In the genomic region with DNA sequence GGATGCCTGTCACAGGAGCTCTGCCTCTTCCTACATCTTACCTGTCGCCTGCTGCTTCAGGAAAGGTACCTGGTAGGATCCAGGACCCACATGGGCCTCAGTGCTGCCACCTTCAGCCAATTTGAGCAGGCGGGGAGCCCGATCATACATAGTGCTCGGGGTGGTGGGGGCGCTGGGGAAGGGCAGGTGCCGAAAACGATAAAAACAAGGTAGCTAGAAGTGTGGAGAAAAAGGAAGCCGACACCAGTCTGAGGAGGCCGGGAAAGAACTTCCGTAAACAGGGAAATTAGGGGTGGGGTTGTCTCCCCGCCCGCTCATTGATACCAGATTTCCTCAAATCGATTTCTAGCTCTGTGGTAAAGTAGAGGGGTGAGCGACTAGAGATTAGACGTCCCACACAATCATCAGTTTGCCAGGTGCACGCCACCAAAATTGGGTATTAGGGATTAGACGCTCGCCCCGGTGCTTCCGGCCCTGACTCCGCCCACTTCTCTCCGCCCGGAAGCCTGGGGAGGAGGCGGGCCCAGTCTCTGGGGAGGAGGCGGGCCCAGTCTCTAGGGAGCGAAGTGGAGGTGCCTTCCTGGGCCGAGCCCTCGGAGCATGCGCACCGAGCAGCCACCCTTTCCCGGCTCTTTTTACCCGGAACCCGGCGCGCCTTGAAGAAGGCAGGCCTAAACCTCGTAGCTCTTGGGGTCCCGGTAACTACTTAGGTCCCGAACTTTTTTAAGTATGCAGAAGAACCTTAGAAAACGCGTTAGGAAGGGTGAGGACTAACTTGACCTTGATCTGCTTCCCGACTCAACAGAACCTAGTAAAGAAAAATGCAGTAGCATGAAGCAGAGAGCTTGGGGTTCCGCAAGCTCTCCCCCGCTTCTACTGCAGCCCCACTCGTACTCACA, we compare ENCODE assay signal across 8 cellular contexts. TPM values are rescaled to one million over a fixed set of nuclear protein-coding genes. Genes with fewer than 3 reads are reported as not detected.
DNase-seq lines count a peak whose midpoint lies in the region; ATAC-seq, FAIRE-seq and TF ChIP-seq lines count a peak whose summit lies in the region.

Gene STPG2 (minus strand): TSS at position 476 of the 899 bp plus-strand sequence.

- H3K9ac ChIP-seq in HUES64 (ENCODE audit: low read depth, low read length) (peak within 1 kb of the TSS; percentile 71), muscle layer of colon (ENCODE audit: low read length) (peak within 1 kb of the TSS; percentile 70)

- H3K4me2 ChIP-seq in OCI-LY7 (ENCODE audit: low read length): peak within 1 kb of the TSS; percentile 66

- H3K36me3 ChIP-seq in HUES64 (ENCODE audit: insufficient read depth, low read length): no peaks in the 10 kb centered on the region
- no peaks in the 10 kb centered on the region for H3K36me3 ChIP-seq in OCI-LY7 (ENCODE audit: insufficient read depth, low read length)
- H3K36me3 ChIP-seq in muscle layer of colon (ENCODE audit: insufficient read depth, low read length): no peaks in the 10 kb centered on the region

- TF ChIP-seq CTCF in D721Med (IDR thresholded peaks at IDR 0.05; ENCODE audit: insufficient read depth, missing control alignments) (no peak), OCI-LY7 (conservative IDR thresholded peaks at IDR 0.05; ENCODE audit: low read length) (peak; percentile 88)

- no peaks in the 10 kb centered on the region for H4K20me1 ChIP-seq in OCI-LY7 (ENCODE audit: insufficient read depth, low read length)

- H3K36me3 Mint-ChIP-seq in activated T-cell treated with anti-CD3 and anti-CD28 coated beads, Interleukin-2, amount 50 U/mL, for 4 hours (ENCODE audit: insufficient read depth): no peaks in the 10 kb centered on the region

- peak within 1 kb of the TSS; percentile 99 for H2AFZ ChIP-seq in OCI-LY7 (ENCODE audit: low read length)

- H3K27ac ChIP-seq in HUES64 (ENCODE audit: low read depth, low read length) (peak within 1 kb of the TSS; percentile 83; the same call in 1 of the 2 replicates), OCI-LY7 (ENCODE audit: low read depth, low read length, poor library complexity, severe bottlenecking) (peak within 1 kb of the TSS; percentile 90), muscle layer of colon (ENCODE audit: low read depth, low read length) (peak within 1 kb of the TSS; percentile 62)

- peak; percentile 98 for ATAC-seq in GM21447 (IDR thresholded peaks at IDR 0.05; ENCODE audit: unreplicated experiment)
- ATAC-seq in activated T-cell treated with anti-CD3 and anti-CD28 coated beads, Interleukin-2, amount 50 U/mL, for 4 hours: peak; percentile 100
- peak; percentile 100 for ATAC-seq in esophagus mucosa

- DNase-seq in D721Med (ENCODE audit: insufficient read length, low spot score): peak; percentile 33
- peak; percentile 97 for DNase-seq in OCI-LY7 (ENCODE audit: low spot score)
- peak; percentile 94 for DNase-seq in activated T-cell treated with anti-CD3 and anti-CD28 coated beads, Interleukin-2, amount 50 U/mL, for 4 hours
- peak; percentile 79 to 88 for DNase-seq in stimulated activated CD8-positive, alpha-beta memory T cell treated with anti-CD3 and anti-CD28 coated beads, Interleukin-7, amount 100 ng/mL, for 1 hour (ENCODE audit: low read depth in 2 of 2)

- no peaks in the 10 kb centered on the region for H3K9me3 Mint-ChIP-seq in activated T-cell treated with anti-CD3 and anti-CD28 coated beads, Interleukin-2, amount 50 U/mL, for 4 hours

- POLR2A ChIA-PET in OCI-LY7 (lab: Charles Lee): interaction anchor here (0.6 to 1.3 kb wide), 21 partner anchors 14 to 998 kb away, joined by 3 to 5 read pairs (median 3); partner anchors contain the start of gene METAP1

- H3K9me3 ChIP-seq in HUES64 (ENCODE audit: insufficient read depth, low read depth, low read length): no peaks in the 10 kb centered on the region
- H3K9me3 ChIP-seq in OCI-LY7 (ENCODE audit: low read length): no peaks in the 10 kb centered on the region
- H3K9me3 ChIP-seq in muscle layer of colon (ENCODE audit: low read length): no peaks in the 10 kb centered on the region

- WGBS in HUES64: 88% methylated on average over 44 of the region's 44 CpGs

- peaks cover 19% of the 10 kb centered on the region for H3K4me1 Mint-ChIP-seq in activated T-cell treated with anti-CD3 and anti-CD28 coated beads, Interleukin-2, amount 50 U/mL, for 4 hours (ENCODE audit: low read depth)

- peaks cover 6% of the 10 kb centered on the region; the same call in 1 of the 2 replicates for H3K4me1 ChIP-seq in HUES64 (ENCODE audit: insufficient read depth, low read length)
- peaks cover 17% of the 10 kb centered on the region for H3K4me1 ChIP-seq in OCI-LY7 (ENCODE audit: insufficient read depth, low read length, poor library complexity, severe bottlenecking)
- H3K4me1 ChIP-seq in muscle layer of colon (ENCODE audit: insufficient read depth, low read length): peaks cover 5% of the 10 kb centered on the region

- H3K27me3 ChIP-seq in HUES64 (ENCODE audit: insufficient read depth, low read length) (no peaks in the 10 kb centered on the region), muscle layer of colon (ENCODE audit: control insufficient read depth in 1 of 2, insufficient read depth in 2 of 2, low read length in 2 of 2) (no peaks in the 10 kb centered on the region)

- no peak for FAIRE-seq in D721Med (lab: Jason Lieb, UNC)

- intact Hi-C loops in OCI-LY7 (cut with micrococcal nuclease; ENCODE audit: unreplicated experiment): loop anchor here (1.0 to 10.0 kb wide), 8 partner anchors 118 to 1422 kb away; partner anchors contain the start of genes ADH5, EIF4E, RAP1GDS1 and TRMT10A

- no peaks in the 10 kb centered on the region for H3K27me3 Mint-ChIP-seq in activated T-cell treated with anti-CD3 and anti-CD28 coated beads, Interleukin-2, amount 50 U/mL, for 4 hours (ENCODE audit: low read depth)

- H3K4me3 ChIP-seq in HUES64 (ENCODE audit: low read length) (peak within 1 kb of the TSS; percentile 89), OCI-LY7 (ENCODE audit: low read depth, low read length, poor library complexity, severe bottlenecking) (peak within 1 kb of the TSS; percentile 72), muscle layer of colon (ENCODE audit: low read depth in 1 of 2, low read length in 2 of 2) (peak within 1 kb of the TSS; percentile 61 to 94)

- CTCF ChIA-PET in OCI-LY7 (lab: Charles Lee; ENCODE audit: unreplicated experiment): interaction anchor here (0.6 to 1.8 kb wide), 3 partner anchors 119 to 1260 kb away, joined by 3 to 8 read pairs (median 3); partner anchors contain the start of gene RAP1GDS1

- H3K9me2 ChIP-seq in OCI-LY7 (ENCODE audit: insufficient read depth, low read length): no peaks in the 10 kb centered on the region

- peak within 1 kb of the TSS; percentile 95 for H3K4me3 Mint-ChIP-seq in activated T-cell treated with anti-CD3 and anti-CD28 coated beads, Interleukin-2, amount 50 U/mL, for 4 hours

- BruUV-seq in OCI-LY7 (replicated peaks; lab: Mats Ljungman, UMichigan): no TSS peak

- H3K79me2 ChIP-seq in OCI-LY7 (ENCODE audit: insufficient read depth, low read depth, low read length): no peaks in the 10 kb centered on the region

RNA-seq across cellular contexts. Expression of gene STPG2, which starts in this region (rescaled TPM):
- not detected for polyA plus RNA-seq in HUES64 (2013, experiment 1 of 2)
- not detected for polyA plus RNA-seq in HUES64 (2013, experiment 2 of 2)
- total RNA-seq in OCI-LY7 (2014; rRNA removed; shearing (Covaris generic)): not detected in 2 replicates
- total RNA-seq in OCI-LY7 (2022) (not detected in 2 replicates), esophagus mucosa (0.20 TPM)
- not detected for total RNA-seq in activated T-cell treated with anti-CD3 and anti-CD28 coated beads, Interleukin-2, amount 50 U/mL, for 4 hours

Comparison
In these comparisons a context has a peak if more than half of its experiments do, and no peak if none do; other contexts are left out.
1. Peak in every context shown above with its lines: DNase-seq, ATAC-seq, H3K4me3 ChIP-seq and H3K27ac ChIP-seq.
2. Peak in DNase-seq, H3K4me3 ChIP-seq, H3K27ac ChIP-seq and H3K4me2 ChIP-seq in OCI-LY7; RNA of the gene not detected or under 1 TPM.
3. Peak in DNase-seq and ATAC-seq in activated T-cell treated with anti-CD3 and anti-CD28 coated beads, Interleukin-2, amount 50 U/mL, for 4 hours; RNA of the gene not detected or under 1 TPM.
4. Peak in ATAC-seq in esophagus mucosa; RNA of the gene not detected or under 1 TPM.
5. DNase-seq: peak in every context shown above with its lines; median percentile 97 in OCI-LY7; 94 in activated T-cell treated with anti-CD3 and anti-CD28 coated beads, Interleukin-2, amount 50 U/mL, for 4 hours; 84 in stimulated activated CD8-positive, alpha-beta memory T cell treated with anti-CD3 and anti-CD28 coated beads, Interleukin-7, amount 100 ng/mL, for 1 hour; 33 in D721Med.